ENCODE assay signal across 8 cellular contexts in genomic region chr5:373710-374602, GRCh38. TPM values are rescaled to one million over a fixed set of nuclear protein-coding genes. Genes with fewer than 3 reads are reported as not detected.
DNase-seq lines count a peak whose midpoint lies in the region; ATAC-seq and TF ChIP-seq lines count a peak whose summit lies in the region.

No MANE protein-coding gene starts in this region.

- peaks cover 72% of the 10 kb centered on the region for H3K36me3 Mint-ChIP-seq in stimulated activated memory B cell treated with anti-CD40 and anti-IgM and Interleukin-4, amounts not matched to agents 10 μg/mL and 1 μg/mL and 100 μg/mL, for 72 hours

- DNase-seq in AML-193 (lab: John Stamatoyannopoulos, UW) (peak; percentile 40 to 70), NCI-H1092 (lab: John Stamatoyannopoulos, UW) (peak; percentile 66), ecto neural progenitor cell (ENCODE audit: low spot score) (peak; percentile 52), mucosa of gallbladder (ENCODE audit: low spot score) (peak; percentile 33), hippocampal formation (lab: John Stamatoyannopoulos, UW) (no peak)
- peak; percentile 55 for DNase-seq in activated CD4-positive, alpha-beta T cell treated with anti-CD3 and anti-CD28 coated beads for 1 hour

- H3K4me3 Mint-ChIP-seq in stimulated activated memory B cell treated with anti-CD40 and anti-IgM and Interleukin-4, amounts not matched to agents 10 μg/mL and 1 μg/mL and 100 μg/mL, for 72 hours, result peak overlapping the region; percentile 47

- peaks cover 33% of the 10 kb centered on the region for H3K27me3 Mint-ChIP-seq in stimulated activated memory B cell treated with anti-CD40 and anti-IgM and Interleukin-4, amounts not matched to agents 10 μg/mL and 1 μg/mL and 100 μg/mL, for 72 hours

- peak; percentile 50 for TF ChIP-seq POLR2A in GM19099 (IDR thresholded peaks at IDR 0.05; ENCODE audit: extremely low read depth, insufficient read length, low read depth)

- H3K27ac Mint-ChIP-seq in stimulated activated memory B cell treated with anti-CD40 and anti-IgM and Interleukin-4, amounts not matched to agents 10 μg/mL and 1 μg/mL and 100 μg/mL, for 72 hours, result peak overlapping the region; percentile 96

- no peaks in the 10 kb centered on the region for H3K9me3 Mint-ChIP-seq in stimulated activated memory B cell treated with anti-CD40 and anti-IgM and Interleukin-4, amounts not matched to agents 10 μg/mL and 1 μg/mL and 100 μg/mL, for 72 hours

- peaks cover 70% of the 10 kb centered on the region for H3K4me1 Mint-ChIP-seq in stimulated activated memory B cell treated with anti-CD40 and anti-IgM and Interleukin-4, amounts not matched to agents 10 μg/mL and 1 μg/mL and 100 μg/mL, for 72 hours

- ATAC-seq in stimulated activated memory B cell treated with anti-CD40 and anti-IgM and Interleukin-4, amounts not matched to agents 10 μg/mL and 1 μg/mL and 100 μg/mL, for 72 hours, result peak; percentile 65

RNA-seq across cellular contexts. Expression of gene AHRR, which starts 52.4 kb away (rescaled TPM):
- total RNA-seq in mucosa of gallbladder, result 3.5 TPM

Comparison
In these comparisons a context has a peak if more than half of its experiments do, and no peak if none do; other contexts are left out.
1. DNase-seq: peak in AML-193 (2 of 2), NCI-H1092 (single experiment), activated CD4-positive, alpha-beta T cell treated with anti-CD3 and anti-CD28 coated beads for 1 hour (single experiment), ecto neural progenitor cell (single experiment) and mucosa of gallbladder (single experiment); none in hippocampal formation (0 of 2).